In the genomic region with DNA sequence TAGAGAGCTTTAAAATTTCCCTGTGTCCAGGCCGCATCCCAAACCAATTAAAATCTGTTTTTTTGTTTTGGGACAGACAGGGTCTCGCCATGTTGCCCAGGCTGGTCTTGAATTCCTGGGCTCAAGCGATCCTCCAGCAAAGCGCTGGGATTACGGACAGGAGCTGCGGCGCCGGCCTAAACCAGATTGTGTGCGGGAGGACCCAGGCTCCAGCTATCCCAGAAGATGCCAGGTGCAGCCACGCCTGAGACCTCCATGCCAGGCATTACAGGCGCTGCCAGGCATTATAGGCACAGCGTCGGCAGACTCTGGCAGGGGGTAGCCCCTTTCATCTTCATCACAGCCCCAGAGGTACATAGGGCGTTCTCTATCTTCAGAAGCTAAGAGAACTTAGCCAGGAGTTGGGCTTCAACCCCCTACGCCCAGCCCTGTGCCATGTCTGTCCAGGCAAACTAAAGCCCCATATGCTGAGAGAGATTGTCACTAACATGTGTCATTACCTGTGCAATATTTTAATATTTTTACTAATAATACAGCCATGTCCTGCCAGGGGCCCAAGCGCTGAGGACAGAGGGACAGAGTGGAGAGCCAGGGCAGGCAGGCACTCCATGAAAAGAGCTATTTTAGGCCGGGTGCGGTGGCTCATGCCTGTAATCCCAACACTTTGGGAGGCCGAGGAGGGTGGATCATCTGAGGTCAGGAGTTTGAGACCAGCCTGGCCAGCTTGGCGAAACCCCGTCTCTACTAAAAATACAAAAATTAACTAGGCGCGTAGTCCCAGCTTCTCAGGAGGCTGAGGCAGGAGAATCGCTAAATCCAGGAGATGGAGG, we compare ENCODE assay signal across 24 cellular contexts. TPM values are rescaled to one million over a fixed set of nuclear protein-coding genes. Genes with fewer than 3 reads are reported as not detected.
DNase-seq lines count a peak whose midpoint lies in the region; ATAC-seq and TF ChIP-seq lines count a peak whose summit lies in the region.
"Had no signal": no experiment of that assay in that cellular context is flagged by ENCODE, and none has a peak within 500 bp of the region (broad histone marks: within the 10 kb centered on the region; RNA-seq: fewer than 3 reads in every experiment).

No MANE protein-coding gene starts in this region.

- peaks cover 6% of the 10 kb centered on the region for H3K9me3 ChIP-seq in RWPE2 (ENCODE audit: severe bottlenecking)
- H3K9me3 ChIP-seq in spleen: peaks cover 0 to 23% (median 18%) of the 10 kb centered on the region in 8 donors
- no peaks in the 10 kb centered on the region for H3K9me3 ChIP-seq in SJCRH30 (replicated peaks)

- no peaks in the 10 kb centered on the region for H3K79me2 ChIP-seq in GM23338 (replicated peaks; ENCODE audit: insufficient read depth)

- TF ChIP-seq CTCF in GM23338 (conservative IDR thresholded peaks at IDR 0.05; ENCODE audit: low read depth in 2 of 2) (no peak), RWPE2 (IDR thresholded peaks at IDR 0.05; ENCODE audit: poor library complexity, severe bottlenecking) (no peak), glutamatergic neuron (IDR thresholded peaks at IDR 0.05; ENCODE audit: partially characterized antibody, unreplicated experiment) (no peak), spleen (IDR thresholded peaks at IDR 0.05 in 8 of 11, conservative IDR thresholded peaks at IDR 0.05 in 3 of 11) (no peak)

- DNase-seq in GM23338 (ENCODE audit: low spot score): no peak
- DNase-seq in RWPE2 (ENCODE audit: low spot score): peak; percentile 23
- DNase-seq in glutamatergic neuron: no peak
- peak; percentile 39 for DNase-seq in spleen
- DNase-seq in SJCRH30: no peak
- DNase-seq: cerebellar nuclear complex, DMS79, GDM1, GM23248, mesenchymal stem cell, NCI-H1092, NCI-H1694, NCI-H446 treated with DMSO at 0.1 percent for 48 hours, SIG-M5 had no signal

- H3K27ac ChIP-seq in GM23338 (ENCODE audit: low read depth) (no peak overlapping the region), RWPE2 (ENCODE audit: poor library complexity, severe bottlenecking) (no peak overlapping the region), spleen (no peak overlapping the region), SJCRH30 (no peak overlapping the region)
- H3K27ac ChIP-seq: GM23248, left lung, neural progenitor cell, transverse colon had no signal

- H3K27me3 ChIP-seq in GM23338 (ENCODE audit: insufficient read depth) (peaks cover 42% of the 10 kb centered on the region), RWPE2 (ENCODE audit: insufficient read depth, poor library complexity, severe bottlenecking) (peaks cover 12% of the 10 kb centered on the region), spleen (replicated peaks in 1 of 7) (peaks cover 4 to 58% (median 43%) of the 10 kb centered on the region in 7 donors), SJCRH30 (peaks cover 11% of the 10 kb centered on the region)

- 77 to 92% (median 83%) methylated on average over 22 to 24 of the region's 24 CpGs for WGBS in spleen, 5 donors

- peaks cover 17% of the 10 kb centered on the region for H3K4me1 ChIP-seq in GM23338 (ENCODE audit: insufficient read depth)
- no peaks in the 10 kb centered on the region for H3K4me1 ChIP-seq in RWPE2 (ENCODE audit: insufficient read depth, poor library complexity, severe bottlenecking)
- peaks cover 0 to 15% (median 11%) of the 10 kb centered on the region in 6 donors for H3K4me1 ChIP-seq in spleen
- H3K4me1 ChIP-seq in SJCRH30: 0 out of 2 replicates have a peak, but pooled peaks cover 4% of the 10 kb centered on the region
- H3K4me1 ChIP-seq: neural progenitor cell had no signal

- no peak for TF ChIP-seq POLR2A in spleen (IDR thresholded peaks at IDR 0.05)

- no peaks in the 10 kb centered on the region for H3K9me2 ChIP-seq in GM23338 (ENCODE audit: insufficient read depth)

- H3K4me3 Mint-ChIP-seq in GM23338 (peak overlapping the region; percentile 63), glutamatergic neuron (ENCODE audit: unreplicated experiment) (peak overlapping the region; percentile 59)
- H3K4me3 Mint-ChIP-seq: activated B cell treated with CpG ODN at 0.5 μM for 24 hours; activated naive CD4-positive, alpha-beta T cell treated with anti-CD3 and anti-CD28 coated beads for 36 hours; neural progenitor cell had no signal

- no peaks in the 10 kb centered on the region for H4K20me1 ChIP-seq in GM23338 (replicated peaks; ENCODE audit: insufficient read depth)

- H3K9me3 Mint-ChIP-seq in GM23338 (peaks cover 22% of the 10 kb centered on the region), glutamatergic neuron (ENCODE audit: unreplicated experiment) (peaks cover 10% of the 10 kb centered on the region)

- peaks cover 42% of the 10 kb centered on the region for H3K27me3 Mint-ChIP-seq in GM23338 (ENCODE audit: insufficient read depth, low read depth, poor library complexity)
- H3K27me3 Mint-ChIP-seq in glutamatergic neuron (ENCODE audit: unreplicated experiment): peaks cover 9% of the 10 kb centered on the region

- H3F3A ChIP-seq in GM23338 (replicated peaks; ENCODE audit: low read depth): peaks cover 4% of the 10 kb centered on the region; the same call in 1 of the 2 replicates

- H3K4me3 ChIP-seq in GM23338 (peak overlapping the region; percentile 76), RWPE2 (ENCODE audit: severe bottlenecking) (no peak overlapping the region), spleen (no peak overlapping the region), SJCRH30 (no peak overlapping the region)
- H3K4me3 ChIP-seq: K562, left lung had no signal

- intact Hi-C loops in spleen (cut with DNase I; ENCODE audit: low total_unique reads): no loop called here

- H3K36me3 ChIP-seq in GM23338 (ENCODE audit: insufficient read depth) (no peaks in the 10 kb centered on the region), RWPE2 (ENCODE audit: low read depth) (no peaks in the 10 kb centered on the region), spleen (no peaks in the 10 kb centered on the region), SJCRH30 (no peaks in the 10 kb centered on the region)
- H3K36me3 ChIP-seq: left lung, neural progenitor cell, transverse colon had no signal

- peak overlapping the region; percentile 99; the same call in 1 of the 2 replicates for H2AFZ ChIP-seq in GM23338

- H3K36me3 Mint-ChIP-seq in GM23338 (ENCODE audit: low read depth) (peaks cover 4% of the 10 kb centered on the region; the same call in 2 of the 3 replicates), glutamatergic neuron (ENCODE audit: unreplicated experiment) (peaks cover 10% of the 10 kb centered on the region)
- H3K36me3 Mint-ChIP-seq: brain, neural progenitor cell had no signal

- no peak overlapping the region for H3K27ac Mint-ChIP-seq in GM23338
- peak overlapping the region; percentile 79 for H3K27ac Mint-ChIP-seq in glutamatergic neuron (ENCODE audit: unreplicated experiment)
- H3K27ac Mint-ChIP-seq: activated B cell treated with CpG ODN at 0.5 μM for 24 hours; activated naive CD4-positive, alpha-beta T cell treated with anti-CD3 and anti-CD28 coated beads for 36 hours; neural progenitor cell had no signal

- H3K4me2 ChIP-seq in GM23338: peak overlapping the region; percentile 95

- ATAC-seq in GM23338 (no peak), RWPE2 (ENCODE audit: low read depth) (no peak), GM19467 (IDR thresholded peaks at IDR 0.05; ENCODE audit: unreplicated experiment) (no peak)
- no peak for ATAC-seq in activated CD4-positive, CD25-positive, alpha-beta regulatory T cell treated with anti-CD3 and anti-CD28 coated beads, Interleukin-2, amount 50 U/mL, for 24 hours

- peaks cover 27% of the 10 kb centered on the region for H3K4me1 Mint-ChIP-seq in GM23338
- peaks cover 25% of the 10 kb centered on the region for H3K4me1 Mint-ChIP-seq in glutamatergic neuron (ENCODE audit: low read depth, unreplicated experiment)

TF ChIP-seq in GM23338, 12 proteins besides CTCF, POLR2A, EP300 and RAD21 (continues in another document):
- no peak for TF ChIP-seq EZH2phosphoT487 (IDR thresholded peaks at IDR 0.05; ENCODE audit: unreplicated experiment)
- TF ChIP-seq, protein P1, sequence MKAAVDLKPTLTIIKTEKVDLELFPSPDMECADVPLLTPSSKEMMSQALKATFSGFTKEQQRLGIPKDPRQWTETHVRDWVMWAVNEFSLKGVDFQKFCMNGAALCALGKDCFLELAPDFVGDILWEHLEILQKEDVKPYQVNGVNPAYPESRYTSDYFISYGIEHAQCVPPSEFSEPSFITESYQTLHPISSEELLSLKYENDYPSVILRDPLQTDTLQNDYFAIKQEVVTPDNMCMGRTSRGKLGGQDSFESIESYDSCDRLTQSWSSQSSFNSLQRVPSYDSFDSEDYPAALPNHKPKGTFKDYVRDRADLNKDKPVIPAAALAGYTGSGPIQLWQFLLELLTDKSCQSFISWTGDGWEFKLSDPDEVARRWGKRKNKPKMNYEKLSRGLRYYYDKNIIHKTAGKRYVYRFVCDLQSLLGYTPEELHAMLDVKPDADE (IDR thresholded peaks at IDR 0.05): no peak
- TF ChIP-seq CREB1 (CRISPR knock-in tag; IDR thresholded peaks at IDR 0.05; ENCODE audit: low read depth): no peak
- TF ChIP-seq STAT1 (IDR thresholded peaks at IDR 0.05; ENCODE audit: unreplicated experiment): no peak
- TF ChIP-seq JUNB (IDR thresholded peaks at IDR 0.05; ENCODE audit: unreplicated experiment): no peak
- TF ChIP-seq ZNF331 (CRISPR knock-in tag; IDR thresholded peaks at IDR 0.05; ENCODE audit: low read depth): no peak
- TF ChIP-seq ZNF114 (CRISPR knock-in tag; IDR thresholded peaks at IDR 0.05): no peak
- TF ChIP-seq NANOG (IDR thresholded peaks at IDR 0.05; ENCODE audit: borderline replicate concordance): no peak

RNA-seq across cellular contexts. Expression of gene GRM4, which starts 9.8 kb away (rescaled TPM):
- 24.4 and 30.6 TPM in 2 replicates for total RNA-seq in GM23338 (2014; rRNA removed; shearing (Covaris generic))
- 7.0 and 8.7 TPM in 2 replicates for polyA plus RNA-seq in GM23338 (2016; fragmentation: Nextera tagmentation; extraction: Ambion mirVana)
- 119 TPM for total RNA-seq in glutamatergic neuron (ENCODE audit: unreplicated experiment)
- total RNA-seq in spleen: under 1 TPM in 5 of 7 donors, not detected in 2; 0.07 to 0.26 (median 0.11) TPM
- polyA plus RNA-seq in spleen: under 1 TPM in 2 of 3 donors, not detected in 1; 0.02 to 0.05 TPM
- total RNA-seq in SJCRH30 (2014; rRNA removed; shearing (Covaris generic)): 0.06 and 0.08 TPM in 2 replicates
- total RNA-seq: activated B cell treated with CpG ODN at 0.5 μM for 24 hours, HT1080, left lung, transverse colon had no signal
- polyA plus RNA-seq: K562 had no signal

Comparison
In these comparisons a context has a peak if more than half of its experiments do, and no peak if none do; other contexts are left out.
1. DNase-seq: peak in RWPE2 (single experiment) and spleen (single experiment); none in GM23338 (single experiment), glutamatergic neuron (single experiment) and SJCRH30 (0 of 2).
2. RNA of gene GRM4, which starts 9.8 kb away (total RNA-seq): 119 TPM in glutamatergic neuron (single experiment) and 24.4 to 30.6 TPM in GM23338; 0.07 to 0.26 TPM in spleen and 0.06 to 0.08 TPM in SJCRH30; every median in the first group is over 10 times any median in the second.